Comparison of ENCODE assay signal across 10 cellular contexts in the genomic region with DNA sequence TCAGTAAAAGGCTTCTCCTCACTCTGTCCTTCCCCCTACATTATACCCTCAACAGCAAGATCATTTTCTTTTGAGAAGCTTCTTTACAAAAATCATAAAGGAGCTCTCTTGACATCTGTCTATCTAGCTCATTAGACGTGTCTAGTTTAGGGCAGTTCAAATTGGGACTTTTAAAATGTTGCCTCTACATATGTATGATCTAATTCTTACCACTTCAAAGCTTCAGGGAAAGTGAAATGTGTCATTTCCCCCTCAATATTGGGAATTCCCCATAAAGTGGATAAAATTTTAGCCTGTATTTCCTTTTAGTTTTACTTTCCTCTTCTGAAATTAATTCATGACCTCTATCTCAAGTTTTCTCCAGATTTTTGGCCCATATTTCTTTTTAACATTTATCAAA.
DNase-seq lines count a peak whose midpoint lies in the region; ATAC-seq and TF ChIP-seq lines count a peak whose summit lies in the region.
"Had no signal": no experiment of that assay in that cellular context is flagged by ENCODE, and none has a peak within 500 bp of the region (broad histone marks: within the 10 kb centered on the region; RNA-seq: fewer than 3 reads in every experiment).

No MANE protein-coding gene starts in this region.

- no peaks in the 10 kb centered on the region for H3K9me3 ChIP-seq in colonic mucosa
- no peaks in the 10 kb centered on the region for H3K9me3 ChIP-seq in testis
- H3K9me3 ChIP-seq: lower lobe of right lung had no signal

- no peak for TF ChIP-seq POLR2A in testis (IDR thresholded peaks at IDR 0.05)

- no peak overlapping the region for H3K4me3 Mint-ChIP-seq in activated CD4-positive, alpha-beta memory T cell treated with anti-CD3 and anti-CD28 coated beads, Interleukin-2, amount 10 ng/mL, durations not matched to agents 7 days and 5 days

- H3K4me1 Mint-ChIP-seq in activated CD4-positive, alpha-beta memory T cell treated with anti-CD3 and anti-CD28 coated beads, Interleukin-2, amount 10 ng/mL, durations not matched to agents 7 days and 5 days, result no peaks in the 10 kb centered on the region

- H3K36me3 Mint-ChIP-seq in activated CD4-positive, alpha-beta memory T cell treated with anti-CD3 and anti-CD28 coated beads, Interleukin-2, amount 10 ng/mL, durations not matched to agents 7 days and 5 days (ENCODE audit: low read depth), result no peaks in the 10 kb centered on the region

- H3K9ac ChIP-seq in colonic mucosa (ENCODE audit: low read depth in 2 of 2, low read length in 2 of 2), result no peak overlapping the region

- H3K27me3 ChIP-seq in colonic mucosa (no peaks in the 10 kb centered on the region), testis (no peaks in the 10 kb centered on the region)

- DNase-seq in colonic mucosa (no peak), middle frontal gyrus (ENCODE audit: extremely low spot score, low spot score) (no peak), testis (no peak), SHP77 (lab: John Stamatoyannopoulos, UW) (no peak)
- DNase-seq in activated CD4-positive, alpha-beta memory T cell treated with anti-CD3 and anti-CD28 coated beads, Interleukin-2, amount 10 ng/mL, durations not matched to agents 7 days and 5 days, result no peak
- DNase-seq: lower lobe of right lung, right cardiac atrium had no signal

- H3K36me3 ChIP-seq in colonic mucosa (no peaks in the 10 kb centered on the region), testis (ENCODE audit: low read depth, missing control alignments) (no peaks in the 10 kb centered on the region)
- H3K36me3 ChIP-seq: lower lobe of right lung had no signal

- ATAC-seq in GM18511 (IDR thresholded peaks at IDR 0.05; ENCODE audit: unreplicated experiment) (peak; percentile 67), GM21381 (IDR thresholded peaks at IDR 0.05; ENCODE audit: unreplicated experiment) (peak; percentile 63), HG03095 (IDR thresholded peaks at IDR 0.05; ENCODE audit: unreplicated experiment) (peak; percentile 89)
- ATAC-seq: right cardiac atrium had no signal

- TF ChIP-seq CTCF in colonic mucosa (IDR thresholded peaks at IDR 0.05), result no peak
- TF ChIP-seq CTCF in testis (IDR thresholded peaks at IDR 0.05), result no peak

- no peaks in the 10 kb centered on the region for H3K9me3 Mint-ChIP-seq in activated CD4-positive, alpha-beta memory T cell treated with anti-CD3 and anti-CD28 coated beads, Interleukin-2, amount 10 ng/mL, durations not matched to agents 7 days and 5 days

- no peak overlapping the region for H3K4me3 ChIP-seq in colonic mucosa
- no peak overlapping the region for H3K4me3 ChIP-seq in testis
- H3K4me3 ChIP-seq: lower lobe of right lung had no signal

- H3K27ac ChIP-seq in colonic mucosa (peak overlapping the region; percentile 61), testis (no peak overlapping the region)
- H3K27ac ChIP-seq: lower lobe of right lung had no signal

- peaks cover 8% of the 10 kb centered on the region for H3K27me3 Mint-ChIP-seq in activated CD4-positive, alpha-beta memory T cell treated with anti-CD3 and anti-CD28 coated beads, Interleukin-2, amount 10 ng/mL, durations not matched to agents 7 days and 5 days

- WGBS in testis, 2 donors, result 74 to 85% methylated on average over 1 of the region's 1 CpG

- H3K27ac Mint-ChIP-seq in activated CD4-positive, alpha-beta memory T cell treated with anti-CD3 and anti-CD28 coated beads, Interleukin-2, amount 10 ng/mL, durations not matched to agents 7 days and 5 days, result no peak overlapping the region

- POLR2A ChIA-PET in activated CD4-positive, alpha-beta memory T cell treated with anti-CD3 and anti-CD28 coated beads, Interleukin-2, amount 10 ng/mL, durations not matched to agents 7 days and 5 days (lab: Charles Lee), result no interaction called here

- intact Hi-C loops in colonic mucosa (cut with DNase I) (no loop called here), testis (cut with DNase I; ENCODE audit: low total_unique reads) (no loop called here)

- H3K4me1 ChIP-seq in colonic mucosa (peaks cover 10% of the 10 kb centered on the region), testis (no peaks in the 10 kb centered on the region)

- CTCF ChIA-PET in activated CD4-positive, alpha-beta memory T cell treated with anti-CD3 and anti-CD28 coated beads, Interleukin-2, amount 10 ng/mL, durations not matched to agents 7 days and 5 days (lab: Charles Lee), result no interaction called here
